12 cellular contexts compared by ENCODE assay signal in the genomic region with DNA sequence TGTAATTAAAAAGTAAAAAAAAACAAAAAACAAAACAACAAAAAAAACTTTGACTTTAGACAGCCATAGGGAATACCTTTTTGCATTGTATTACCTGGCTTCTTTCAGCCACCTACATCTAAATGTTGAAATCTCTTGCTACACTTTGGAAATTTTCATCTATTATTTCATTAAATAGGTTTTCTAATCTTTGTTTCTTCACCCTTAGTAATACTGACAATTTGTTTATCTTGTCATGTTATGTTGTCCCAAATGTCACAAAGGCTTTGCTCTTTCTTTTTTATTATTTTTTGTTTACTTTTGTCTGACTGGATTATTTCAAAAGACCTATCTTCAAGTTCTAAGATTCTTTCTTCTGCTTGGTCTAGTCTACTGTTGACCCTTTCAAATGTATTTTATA. TPM values are rescaled to one million over a fixed set of nuclear protein-coding genes. Genes with fewer than 3 reads are reported as not detected.
"Had no signal": no experiment of that assay in that cellular context is flagged by ENCODE, and none has a peak within 500 bp of the region (broad histone marks: within the 10 kb centered on the region; RNA-seq: fewer than 3 reads in every experiment).

No MANE protein-coding gene starts in this region.

- H3K9me3 ChIP-seq: HAP-1 had no signal

- H3K4me2 ChIP-seq: GM23338 had no signal

- H3K27ac ChIP-seq: GM23248 had no signal

- DNase-seq: GM23248, GOT3, H7, H9, HCEC 1CT, HFFc6 had no signal

- H3K9ac ChIP-seq: GM23248 had no signal

- FAIRE-seq: H1, H54 had no signal

- H3K4me1 ChIP-seq: HAP-1 had no signal

- H3K4me3 ChIP-seq: GM23248, GM23338, HAP-1 had no signal

- H2AFZ ChIP-seq: GM23248, GM23338 had no signal

- H3K36me3 ChIP-seq: HAP-1 had no signal

- ATAC-seq: GM23338, HCT116 had no signal

RNA-seq across cellular contexts. Expression of gene PF4, which starts 7.5 kb away (rescaled TPM):
- total RNA-seq: GM23248, GM23338, H4, H7 had no signal
- polyA plus RNA-seq: GM23248 had no signal

RNA-seq across cellular contexts. Expression of gene PPBP, which starts 13.6 kb away (rescaled TPM):
- total RNA-seq: GM23248, H4, H7, HFFc6 had no signal
- polyA plus RNA-seq: GM23248 had no signal

RNA-seq across cellular contexts. Expression of gene CXCL5, which starts 24.1 kb away (rescaled TPM):
- total RNA-seq: GM23248, H4 had no signal
- polyA plus RNA-seq: GM23248 had no signal
